8 cellular contexts compared by ENCODE assay signal in genomic region chr9:135474915-135475314, GRCh38. TPM values are rescaled to one million over a fixed set of nuclear protein-coding genes. Genes with fewer than 3 reads are reported as not detected.
DNase-seq lines count a peak whose midpoint lies in the region; ATAC-seq and TF ChIP-seq lines count a peak whose summit lies in the region.

No MANE protein-coding gene starts in this region.

- H3K36me3 ChIP-seq in Loucy (ENCODE audit: insufficient read depth, low read length): no peaks in the 10 kb centered on the region

- H3K9me2 ChIP-seq in Loucy (replicated peaks; ENCODE audit: low read depth, low read length): no peaks in the 10 kb centered on the region

- no peaks in the 10 kb centered on the region for H3F3A ChIP-seq in Loucy (ENCODE audit: low read depth)

- peaks cover 3% of the 10 kb centered on the region for H3K36me3 Mint-ChIP-seq in brain

- no peak for ATAC-seq in GM19035 (IDR thresholded peaks at IDR 0.05; ENCODE audit: unreplicated experiment)

- peaks cover 37% of the 10 kb centered on the region for H3K4me1 Mint-ChIP-seq in brain

- TF ChIP-seq POLR2A in lower leg skin (IDR thresholded peaks at IDR 0.05): no peak

- no peaks in the 10 kb centered on the region for H4K20me1 ChIP-seq in Loucy (ENCODE audit: insufficient read depth, low read length, poor library complexity, severe bottlenecking)

- H3K4me2 ChIP-seq in Loucy (ENCODE audit: low read depth, low read length, poor library complexity, severe bottlenecking): no peak overlapping the region

- H3K79me2 ChIP-seq in Loucy (ENCODE audit: insufficient read depth, low read length): no peaks in the 10 kb centered on the region

- H3K27me3 ChIP-seq in Loucy (ENCODE audit: insufficient read depth, low read length, poor library complexity, severe bottlenecking): no peaks in the 10 kb centered on the region

- H3K4me1 ChIP-seq in Loucy (ENCODE audit: insufficient read depth, low read length, poor library complexity, severe bottlenecking): no peaks in the 10 kb centered on the region

- H3K27me3 Mint-ChIP-seq in brain: peaks cover 3% of the 10 kb centered on the region

- 27 to 28% methylated on average over 12 of the region's 12 CpGs for WGBS in lower leg skin, 2 donors

- no peak overlapping the region for H3K9ac ChIP-seq in Loucy (ENCODE audit: low read depth, low read length, poor library complexity, severe bottlenecking)

- peak; percentile 22 for DNase-seq in NCI-H510A treated with DMSO at 0.1 percent for 48 hours (lab: John Stamatoyannopoulos, UW)
- no peak for DNase-seq in NCI-H510A (lab: John Stamatoyannopoulos, UW)
- peak; percentile 46 for DNase-seq in occipital lobe (lab: John Stamatoyannopoulos, UW)
- no peak for DNase-seq in lower leg skin (ENCODE audit: low spot score in 2 of 2)
- no peak for DNase-seq in activated CD8-positive, alpha-beta memory T cell treated with anti-CD3 and anti-CD28 coated beads for 24 hours

- peak overlapping the region in 3 of 5 experiments; percentile 35 to 57 (median 52) for H3K4me3 Mint-ChIP-seq in brain

- H3K4me3 ChIP-seq in Loucy (ENCODE audit: low read length, poor library complexity, severe bottlenecking): no peak overlapping the region
- H3K4me3 ChIP-seq in lower leg skin (ENCODE audit: low read depth, poor library complexity, severe bottlenecking): no peak overlapping the region

- no peaks in the 10 kb centered on the region for H3K9me3 Mint-ChIP-seq in brain

- intact Hi-C loops in lower leg skin (cut with DNase I; ENCODE audit: low total_unique reads): no loop called here

- no peaks in the 10 kb centered on the region for H3K9me3 ChIP-seq in Loucy (ENCODE audit: insufficient read depth, low read depth, low read length)

- peak overlapping the region in 2 of 5 experiments; percentile 56 to 86 for H3K27ac Mint-ChIP-seq in brain

- no peak overlapping the region for H2AFZ ChIP-seq in Loucy (ENCODE audit: low read length)

- TF ChIP-seq CTCF in Loucy (conservative IDR thresholded peaks at IDR 0.05; ENCODE audit: low read length) (peak; percentile 35), brain (conservative IDR thresholded peaks at IDR 0.05) (peak; percentile 62 to 79), lower leg skin (IDR thresholded peaks at IDR 0.05) (no peak)

RNA-seq across cellular contexts. Expression of gene PPP1R26, which starts 4.7 kb away (rescaled TPM):
- 20.1 TPM for polyA plus RNA-seq in brain (ENCODE audit: insufficient read depth, low read depth, low replicate concordance)
- 38.5 TPM for total RNA-seq in occipital lobe
- total RNA-seq in lower leg skin: 10 to 100 TPM in 1 of 4 donors, 1 to 10 TPM in 3; 8.4 to 11.5 (median 9.2) TPM

RNA-seq across cellular contexts. Expression of gene MRPS2, which starts 25.6 kb away (rescaled TPM):
- polyA plus RNA-seq in brain (ENCODE audit: insufficient read depth, low read depth, low replicate concordance): 64.0 TPM
- total RNA-seq in occipital lobe (9.7 TPM), lower leg skin (10 to 100 TPM; 41.3 to 61.6 (median 49.7) TPM)

RNA-seq across cellular contexts. Expression of gene LCN1, which starts 46.3 kb away (rescaled TPM):
- not detected for polyA plus RNA-seq in brain (ENCODE audit: insufficient read depth, low read depth, low replicate concordance)
- not detected for total RNA-seq in occipital lobe
- total RNA-seq in lower leg skin: not detected

Comparison
In these comparisons a context has a peak if more than half of its experiments do, and no peak if none do; other contexts are left out.
1. DNase-seq: peak in NCI-H510A treated with DMSO at 0.1 percent for 48 hours (single experiment) and occipital lobe (single experiment); none in NCI-H510A (single experiment), lower leg skin (0 of 2) and activated CD8-positive, alpha-beta memory T cell treated with anti-CD3 and anti-CD28 coated beads for 24 hours (single experiment).
2. CTCF ChIP-seq: peak in Loucy (single experiment) and brain (2 of 2); none in lower leg skin (0 of 3).